ENCODE assay signal across 8 cellular contexts in genomic region chr9:78235296-78235770, GRCh38. TPM values are rescaled to one million over a fixed set of nuclear protein-coding genes. Genes with fewer than 3 reads are reported as not detected.
DNase-seq lines count a peak whose midpoint lies in the region; ATAC-seq and TF ChIP-seq lines count a peak whose summit lies in the region.

No MANE protein-coding gene starts in this region.

- no peaks in the 10 kb centered on the region for H3K27me3 Mint-ChIP-seq in Caco-2 (ENCODE audit: insufficient read depth, unreplicated experiment)
- H3K27me3 Mint-ChIP-seq in dendritic cell treated with granulocyte-macrophage colony-stimulating factor and Interleukin-4, amounts not matched to agents 40 ng/mL and 50 ng/mL, for 4 days, result no peaks in the 10 kb centered on the region

- H3K27ac ChIP-seq in MM.1S (ENCODE audit: low read length) (peak overlapping the region; percentile 79; the same call in 1 of the 2 replicates), mesenchymal stem cell (ENCODE audit: low read length, poor library complexity, severe bottlenecking) (peak overlapping the region; percentile 94)

- peak overlapping the region; percentile 32 for H4K8ac ChIP-seq in mesenchymal stem cell (ENCODE audit: low read length)

- BruUV-seq in Caco-2 (replicated peaks; lab: Mats Ljungman, UMichigan), result no TSS peak

- H3K23ac ChIP-seq in mesenchymal stem cell (ENCODE audit: low read length in 2 of 2), result no peak overlapping the region

- no peaks in the 10 kb centered on the region for H3K36me3 ChIP-seq in Caco-2 (ENCODE audit: control insufficient read depth, insufficient read depth, low read length)
- no peaks in the 10 kb centered on the region for H3K36me3 ChIP-seq in MM.1S (replicated peaks; ENCODE audit: insufficient read depth, low read length)
- peaks cover 0 to 3% of the 10 kb centered on the region in 2 experiments for H3K36me3 ChIP-seq in mesenchymal stem cell (ENCODE audit: control insufficient read depth in 1 of 2, insufficient read depth in 2 of 2, low read depth in 1 of 2, low read length in 2 of 2)

- peak overlapping the region; percentile 76 for H2AFZ ChIP-seq in MM.1S (ENCODE audit: low read length)
- H2AFZ ChIP-seq in mesenchymal stem cell (ENCODE audit: low read depth, low read length), result peak overlapping the region; percentile 30

- H3K9me3 Mint-ChIP-seq in Caco-2 (ENCODE audit: unreplicated experiment), result no peaks in the 10 kb centered on the region
- no peaks in the 10 kb centered on the region for H3K9me3 Mint-ChIP-seq in dendritic cell treated with granulocyte-macrophage colony-stimulating factor and Interleukin-4, amounts not matched to agents 40 ng/mL and 50 ng/mL, for 4 days

- CTCF ChIA-PET in Caco-2 (lab: Charles Lee), result no interaction called here

- H3K4me3 ChIP-seq in Caco-2 (ENCODE audit: low read depth, low read length) (peak overlapping the region; percentile 54), MM.1S (ENCODE audit: low read length) (peak overlapping the region; percentile 83), mesenchymal stem cell (ENCODE audit: insufficient read depth in 1 of 2, low read depth in 1 of 2, low read length in 2 of 2) (peak overlapping the region; percentile 81 to 93)

- H3K4me1 Mint-ChIP-seq in Caco-2 (ENCODE audit: low read depth, unreplicated experiment), result no peaks in the 10 kb centered on the region
- H3K4me1 Mint-ChIP-seq in dendritic cell treated with granulocyte-macrophage colony-stimulating factor and Interleukin-4, amounts not matched to agents 40 ng/mL and 50 ng/mL, for 4 days (ENCODE audit: low read depth), result peaks cover 28% of the 10 kb centered on the region

- peak overlapping the region; percentile 92 for H3K27ac Mint-ChIP-seq in Caco-2 (ENCODE audit: unreplicated experiment)
- peak overlapping the region; percentile 91 for H3K27ac Mint-ChIP-seq in dendritic cell treated with granulocyte-macrophage colony-stimulating factor and Interleukin-4, amounts not matched to agents 40 ng/mL and 50 ng/mL, for 4 days

- no peak overlapping the region for H3K14ac ChIP-seq in mesenchymal stem cell (ENCODE audit: low read length in 2 of 2)

- no peak overlapping the region for H2AK5ac ChIP-seq in mesenchymal stem cell (ENCODE audit: low read length, severe bottlenecking)

- no peaks in the 10 kb centered on the region for H4K20me1 ChIP-seq in MM.1S (ENCODE audit: insufficient read depth, low read length)

- H3K79me1 ChIP-seq in mesenchymal stem cell (replicated peaks; ENCODE audit: low read length, poor library complexity, severe bottlenecking), result peaks cover 27% of the 10 kb centered on the region

- H3K4ac ChIP-seq in mesenchymal stem cell (ENCODE audit: low read depth in 1 of 2, low read length in 2 of 2), result peak overlapping the region in 1 of 2 experiments; percentile 86

- peaks cover 6% of the 10 kb centered on the region; the same call in 1 of the 2 replicates for H3F3A ChIP-seq in MM.1S (ENCODE audit: insufficient read depth, low read length)

- TF ChIP-seq CTCF in Caco-2 (IDR thresholded peaks at IDR 0.05; ENCODE audit: insufficient read depth in 1 of 2, low read depth in 1 of 2, low read length in 1 of 2, severe bottlenecking in 1 of 2, unreplicated experiment in 1 of 2), result no peak
- no peak for TF ChIP-seq CTCF in MM.1S (IDR thresholded peaks at IDR 0.05; ENCODE audit: low read length)

- DNase-seq in Caco-2 (no peak), MM.1S (peak; percentile 41), mesenchymal stem cell (peak; percentile 44), GDM1 (lab: John Stamatoyannopoulos, UW) (no peak)
- no peak for DNase-seq in stimulated activated CD4-positive, alpha-beta T cell treated with anti-CD3 and anti-CD28 coated beads, Interleukin-12 subunit alpha, Interleukin-12 subunit beta, amount 100 ng/mL, for 4 hours

- no peaks in the 10 kb centered on the region for H3K4me1 ChIP-seq in Caco-2
- H3K4me1 ChIP-seq in MM.1S (ENCODE audit: low read length), result peaks cover 11% of the 10 kb centered on the region
- H3K4me1 ChIP-seq in mesenchymal stem cell (ENCODE audit: control insufficient read depth, insufficient read depth, low read depth, low read length), result peaks cover 6% of the 10 kb centered on the region

- intact Hi-C loops in Caco-2 (cut with micrococcal nuclease; ENCODE audit: unreplicated experiment), result no loop called here
- intact Hi-C loops in dendritic cell treated with granulocyte-macrophage colony-stimulating factor and Interleukin-4, amounts not matched to agents 40 ng/mL and 50 ng/mL, for 4 days (cut with micrococcal nuclease), result no loop called here

- peak overlapping the region in 1 of 2 experiments; percentile 93 for H3K18ac ChIP-seq in mesenchymal stem cell (ENCODE audit: low read depth in 1 of 2, low read length in 2 of 2)

- H3K79me2 ChIP-seq in MM.1S (ENCODE audit: low read length), result peaks cover 31% of the 10 kb centered on the region

- peak overlapping the region; percentile 91 for H2BK5ac ChIP-seq in mesenchymal stem cell (ENCODE audit: low read depth, low read length, poor library complexity, severe bottlenecking)

- no peak overlapping the region for H2BK12ac ChIP-seq in mesenchymal stem cell (ENCODE audit: low read length in 2 of 2)

- H3K4me2 ChIP-seq in MM.1S (ENCODE audit: low read depth, low read length), result peak overlapping the region; percentile 99
- H3K4me2 ChIP-seq in mesenchymal stem cell (ENCODE audit: low read length, poor library complexity, severe bottlenecking), result peak overlapping the region; percentile 73

- H3K9me2 ChIP-seq in MM.1S (replicated peaks; ENCODE audit: insufficient read depth, low read length), result no peaks in the 10 kb centered on the region

- no peaks in the 10 kb centered on the region for H3K9me3 ChIP-seq in Caco-2
- H3K9me3 ChIP-seq in MM.1S (replicated peaks; ENCODE audit: insufficient read depth, low read length), result no peaks in the 10 kb centered on the region
- no peaks in the 10 kb centered on the region for H3K9me3 ChIP-seq in mesenchymal stem cell (ENCODE audit: control insufficient read depth, low read length)

- POLR2A ChIA-PET in Caco-2 (lab: Charles Lee), result no interaction called here

- no peak overlapping the region for H2BK15ac ChIP-seq in mesenchymal stem cell (ENCODE audit: low read depth, poor library complexity, severe bottlenecking)

- H3K4me3 Mint-ChIP-seq in Caco-2 (ENCODE audit: unreplicated experiment), result no peak overlapping the region
- peak overlapping the region; percentile 92 for H3K4me3 Mint-ChIP-seq in dendritic cell treated with granulocyte-macrophage colony-stimulating factor and Interleukin-4, amounts not matched to agents 40 ng/mL and 50 ng/mL, for 4 days

- H3K36me3 Mint-ChIP-seq in Caco-2 (ENCODE audit: insufficient read depth, unreplicated experiment), result no peaks in the 10 kb centered on the region
- peaks cover 15% of the 10 kb centered on the region for H3K36me3 Mint-ChIP-seq in dendritic cell treated with granulocyte-macrophage colony-stimulating factor and Interleukin-4, amounts not matched to agents 40 ng/mL and 50 ng/mL, for 4 days (ENCODE audit: low read depth)

- H3K27me3 ChIP-seq in Caco-2 (replicated peaks; ENCODE audit: control insufficient read depth, insufficient read depth, low read length) (no peaks in the 10 kb centered on the region), MM.1S (replicated peaks; ENCODE audit: insufficient read depth, low read length) (no peaks in the 10 kb centered on the region), mesenchymal stem cell (ENCODE audit: control insufficient read depth in 1 of 2, insufficient read depth in 1 of 2, low read length in 2 of 2) (no peaks in the 10 kb centered on the region)

- no peak overlapping the region for H2BK120ac ChIP-seq in mesenchymal stem cell (ENCODE audit: low read depth, low read length)

- H4K91ac ChIP-seq in mesenchymal stem cell (ENCODE audit: low read length), result no peak overlapping the region

- peak overlapping the region; percentile 84 for H3K9ac ChIP-seq in MM.1S (ENCODE audit: low read length)
- peak overlapping the region; percentile 92 for H3K9ac ChIP-seq in mesenchymal stem cell (ENCODE audit: low read length)

- ATAC-seq in HG03565 (IDR thresholded peaks at IDR 0.05; ENCODE audit: unreplicated experiment) (no peak), GM19452 (IDR thresholded peaks at IDR 0.05; ENCODE audit: unreplicated experiment) (no peak)

- WGBS in mesenchymal stem cell, result 4% methylated on average over 16 of the region's 17 CpGs

RNA-seq across cellular contexts. Expression of gene CEP78, which starts 0.5 kb away (rescaled TPM):
- 10.1 and 11.2 TPM in 2 replicates for total RNA-seq in Caco-2 (2022)
- 6.0 TPM for polyA plus RNA-seq in mesenchymal stem cell (2013, experiment 1 of 2)
- polyA plus RNA-seq in mesenchymal stem cell (2013, experiment 2 of 2), result 5.7 TPM

Comparison
In these comparisons a context has a peak if more than half of its experiments do, and no peak if none do; other contexts are left out.
1. DNase-seq: peak in MM.1S (single experiment) and mesenchymal stem cell (single experiment); none in Caco-2 (0 of 2), GDM1 (single experiment) and stimulated activated CD4-positive, alpha-beta T cell treated with anti-CD3 and anti-CD28 coated beads, Interleukin-12 subunit alpha, Interleukin-12 subunit beta, amount 100 ng/mL, for 4 hours (single experiment).
2. Peak in every context shown above with its lines, with median percentiles within 50 percentile points of each other: H3K4me3 ChIP-seq.